23 cellular contexts compared by ENCODE assay signal in the genomic region with DNA sequence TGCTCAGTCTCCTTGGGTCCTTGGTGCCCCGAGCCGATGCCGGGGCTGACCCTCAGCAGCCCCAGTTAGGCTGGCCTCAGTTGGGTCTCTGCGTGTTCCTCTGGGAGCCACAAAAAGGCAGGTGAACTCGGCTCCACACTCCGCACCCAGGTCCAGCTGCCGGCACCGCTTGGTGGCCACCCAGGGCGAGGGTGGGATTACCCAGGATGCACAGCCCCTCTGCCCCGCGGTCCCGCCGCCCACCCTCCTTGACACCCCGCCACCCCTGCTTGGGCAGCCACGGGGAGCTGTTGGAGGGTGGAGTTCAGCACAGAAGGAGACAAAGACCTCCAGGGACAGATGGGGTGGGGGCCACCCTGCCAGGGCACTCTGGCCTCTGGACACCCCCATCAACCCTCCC. TPM values are rescaled to one million over a fixed set of nuclear protein-coding genes. Genes with fewer than 3 reads are reported as not detected.
A peak's percentile ranks its signal among the peaks of the same experiment; 100 is the strongest.
DNase-seq lines count a peak whose midpoint lies in the region; ATAC-seq, FAIRE-seq and TF ChIP-seq lines count a peak whose summit lies in the region.
"Had no signal": no experiment of that assay in that cellular context is flagged by ENCODE, and none has a peak within 500 bp of the region (broad histone marks: within the 10 kb centered on the region; RNA-seq: fewer than 3 reads in every experiment).

No MANE protein-coding gene starts in this region.

- H2AFZ ChIP-seq in IMR-90 (replicated peaks; ENCODE audit: low read length, poor library complexity) = no peak overlapping the region
- H2AFZ ChIP-seq in H1 (ENCODE audit: low read length) = no peak overlapping the region

- H3K79me1 ChIP-seq in IMR-90 (ENCODE audit: low read depth in 1 of 2, low read length in 2 of 2) (no peaks in the 10 kb centered on the region), H1 (ENCODE audit: low read depth, low read length) (no peaks in the 10 kb centered on the region)

- H4K8ac ChIP-seq in IMR-90 (ENCODE audit: low read depth in 2 of 2, low read length in 2 of 2) (no peak overlapping the region), H1 (ENCODE audit: extremely low read depth, insufficient read depth, low read length) (peak overlapping the region; percentile 35)

- no peak overlapping the region for H3K56ac ChIP-seq in IMR-90 (ENCODE audit: extremely low read depth, insufficient read depth, low read length)
- H3K56ac ChIP-seq in H1 (replicated peaks; ENCODE audit: insufficient read length, low read depth, low read length) = no peak overlapping the region

- no peak overlapping the region for H3K9ac ChIP-seq in BLaER1
- no peak overlapping the region for H3K9ac ChIP-seq in IMR-90 (ENCODE audit: low read depth, low read length)
- no peak overlapping the region for H3K9ac ChIP-seq in H1 (replicated peaks in 1 of 4; ENCODE audit: extremely low read depth in 1 of 4, low read depth in 3 of 4, low read length in 3 of 4)

- H2BK12ac ChIP-seq in H1 (ENCODE audit: low read depth, low read length) = 0 out of 2 replicates have a peak overlapping the region, but pooled peaks have one; percentile 35

- no peak overlapping the region for H4K91ac ChIP-seq in IMR-90 (ENCODE audit: insufficient read depth, low read depth, low read length)
- H4K91ac ChIP-seq in H1 (replicated peaks; ENCODE audit: insufficient read length, low read length) = no peak overlapping the region

- H3K23ac ChIP-seq in IMR-90 (ENCODE audit: low read depth, low read length) = no peak overlapping the region
- H3K23ac ChIP-seq in H1 (ENCODE audit: insufficient read length) = no peak overlapping the region

- H3K4ac ChIP-seq in IMR-90 (ENCODE audit: low read depth, low read length) = no peak overlapping the region; the same call in 1 of the 2 replicates
- H3K4ac ChIP-seq in H1 (replicated peaks; ENCODE audit: insufficient read length, low read depth, low read length) = no peak overlapping the region

- H3K4me3 ChIP-seq in BLaER1 (no peak overlapping the region), IMR-90 (ENCODE audit: insufficient read depth, low read depth, low read length) (no peak overlapping the region), H1 (ENCODE audit: extremely low read depth in 1 of 4, insufficient read depth in 2 of 4, low read depth in 3 of 4, low read length in 4 of 4) (no peak overlapping the region), ovary (no peak overlapping the region)
- H3K4me3 ChIP-seq: GM12878 had no signal

- dilution Hi-C loops in IMR-90 (cut with HindIII; ENCODE audit: low sequenced_read_pairs, unreplicated experiment) = no loop called here

- H3K9me1 ChIP-seq in IMR-90 (ENCODE audit: insufficient read depth, low read length) = peaks cover 9% of the 10 kb centered on the region

- no peak overlapping the region for H2BK120ac ChIP-seq in IMR-90 (ENCODE audit: low read depth, low read length)
- no peak overlapping the region for H2BK120ac ChIP-seq in H1 (replicated peaks; ENCODE audit: low read depth, low read length)

- H2AK9ac ChIP-seq in IMR-90 (replicated peaks; ENCODE audit: low read depth, low read length, poor library complexity) = peak overlapping the region; percentile 7

- 0 out of 2 replicates have a peak, but pooled peaks cover 4% of the 10 kb centered on the region for H3K27me3 ChIP-seq in BLaER1
- peaks cover 2% of the 10 kb centered on the region for H3K27me3 ChIP-seq in IMR-90 (ENCODE audit: control insufficient read depth, insufficient read depth, low read length)
- H3K27me3 ChIP-seq in H1 (replicated peaks in 1 of 4; ENCODE audit: control insufficient read depth in 3 of 4, extremely low read depth in 1 of 4, insufficient read depth in 3 of 4, low read length in 3 of 4) = no peaks in the 10 kb centered on the region; a peak in 1 of 7 replicates
- no peaks in the 10 kb centered on the region for H3K27me3 ChIP-seq in ovary

- no TSS peak for BruUV-seq in IMR-90 (replicated peaks; lab: Mats Ljungman, UMichigan)

- no peaks in the 10 kb centered on the region for H3K23me2 ChIP-seq in H1 (ENCODE audit: low read depth, low read length)

- H2BK20ac ChIP-seq in IMR-90 (ENCODE audit: low read depth, low read length) (no peak overlapping the region), H1 (ENCODE audit: low read length) (no peak overlapping the region)

- no peak overlapping the region for H4K5ac ChIP-seq in IMR-90 (ENCODE audit: low read depth, low read length)
- H4K5ac ChIP-seq in H1 (ENCODE audit: insufficient read length, low read depth, low read length) = no peak overlapping the region

- no peak for ATAC-seq in IMR-90 (ENCODE audit: low read depth)
- no peak for ATAC-seq in GM19463 (IDR thresholded peaks at IDR 0.05; ENCODE audit: unreplicated experiment)
- no peak for ATAC-seq in HG03442 (IDR thresholded peaks at IDR 0.05; ENCODE audit: unreplicated experiment)
- ATAC-seq: GM12878 had no signal

- no peak overlapping the region for H2BK15ac ChIP-seq in IMR-90 (ENCODE audit: low read depth, low read length)
- H2BK15ac ChIP-seq in H1 (ENCODE audit: low read length) = no peak overlapping the region

- 88% methylated on average over 4 of the region's 15 CpGs; no CpG with 5 or more reads in 1 of the 2 experiments for WGBS in IMR-90 (ENCODE audit: extremely low coverage in 2 of 2, insufficient read length in 1 of 2), 2 experiments
- WGBS in H1 (ENCODE audit: extremely low coverage in 1 of 2, insufficient coverage in 1 of 2, insufficient read length in 1 of 2, insufficient replicate concordance in 2 of 2, low coverage in 1 of 2, low lambda C conversion rate in 2 of 2, missing lambda C conversion rate in 1 of 2), 2 experiments = 87% methylated on average over 6 of the region's 15 CpGs; no CpG with 5 or more reads in 1 of the 2 experiments
- WGBS in ovary, 3 donors = 40 to 95% (median 75%) methylated on average over 12 to 15 of the region's 15 CpGs

- TF ChIP-seq EP300 in H1 (IDR thresholded peaks at IDR 0.05; ENCODE audit: borderline replicate concordance in 1 of 2, low read depth in 2 of 2, low read length in 2 of 2) (no peak), ovary (IDR thresholded peaks at IDR 0.05) (no peak)

- H3K4me1 ChIP-seq in BLaER1 (peaks cover 60% of the 10 kb centered on the region), IMR-90 (ENCODE audit: control insufficient read depth, insufficient read depth, low read length) (peaks cover 17% of the 10 kb centered on the region), H1 (replicated peaks in 1 of 4; ENCODE audit: control insufficient read depth in 3 of 4, insufficient read depth in 4 of 4, low read length in 3 of 4) (peaks cover 0 to 13% (median 6%) of the 10 kb centered on the region in 4 experiments; a peak in 5 of 7 replicates), ovary (ENCODE audit: insufficient read depth) (peaks cover 41% of the 10 kb centered on the region)

- H3K9me3 ChIP-seq in BLaER1 (no peaks in the 10 kb centered on the region), IMR-90 (ENCODE audit: control insufficient read depth, insufficient read depth, low read length) (no peaks in the 10 kb centered on the region), H1 (ENCODE audit: insufficient read depth in 2 of 2, low read depth in 1 of 2, low read length in 1 of 2) (no peaks in the 10 kb centered on the region), ovary (no peaks in the 10 kb centered on the region)

- CTCF ChIA-PET in IMR-90 (lab: Yijun Ruan, JAX) = no interaction called here
- CTCF ChIA-PET in H1 (lab: Charles Lee; ENCODE audit: partially characterized antibody) = interaction anchor here (1.0 kb wide), 1 partner anchor 9 kb away, joined by 3 read pairs; no protein-coding TSS in a partner anchor

- no peak for FAIRE-seq in H1 (lab: Jason Lieb, UNC)
- FAIRE-seq: A204.1, D721Med, GM12878, GM19239 had no signal

- DNase-seq in IMR-90 = no peak
- DNase-seq in H1 (ENCODE audit: low read depth in 1 of 2, low spot score in 2 of 2) = no peak
- peak in 3 of 5 donors; percentile 57 to 62 (median 57) for DNase-seq in ovary
- no peak for DNase-seq in RKO (ENCODE audit: low spot score)
- DNase-seq: C1 segment of cervical spinal cord; CD8-positive, alpha-beta memory T cell; DMS 273 treated with DMSO at 0.1 percent for 48 hours; DMS79; EL; GDM1; GOT3; H7; HCEC 1CT had no signal

- H2AK5ac ChIP-seq in IMR-90 (ENCODE audit: low read depth, low read length) = no peak overlapping the region
- H2AK5ac ChIP-seq in H1 (ENCODE audit: low read depth, low read length) = no peak overlapping the region

- no peak overlapping the region for H2BK5ac ChIP-seq in IMR-90 (ENCODE audit: low read depth, low read length, poor library complexity, severe bottlenecking)
- H2BK5ac ChIP-seq in H1 (ENCODE audit: low read depth, low read length) = no peak overlapping the region

- in situ Hi-C loops in IMR-90 (cut with MboI; ENCODE audit: low sequenced_read_pairs) = loop anchor here (25.0 kb wide), 1 partner anchor 593 kb away; no protein-coding TSS in a partner anchor

- H3K27ac ChIP-seq in BLaER1 (no peak overlapping the region), IMR-90 (ENCODE audit: insufficient read depth, low read length) (no peak overlapping the region), H1 (ENCODE audit: low read depth, low read length) (no peak overlapping the region), ovary (peak overlapping the region; percentile 65 to 90)
- H3K27ac ChIP-seq: 22Rv1 had no signal

- no peaks in the 10 kb centered on the region for H3K36me3 ChIP-seq in BLaER1
- no peaks in the 10 kb centered on the region for H3K36me3 ChIP-seq in IMR-90 (ENCODE audit: control insufficient read depth, insufficient read depth, low read length)
- H3K36me3 ChIP-seq in H1 (ENCODE audit: control insufficient read depth in 2 of 4, insufficient read depth in 4 of 4, low read length in 3 of 4) = no peaks in the 10 kb centered on the region
- H3K36me3 ChIP-seq in ovary = no peaks in the 10 kb centered on the region

- TF ChIP-seq CTCF in IMR-90 (conservative IDR thresholded peaks at IDR 0.05; ENCODE audit: low read depth, low read length) (no peak), H1 (IDR thresholded peaks at IDR 0.05; ENCODE audit: control extremely low read depth in 1 of 3, insufficient read depth in 1 of 3, low read depth in 1 of 3, low read length in 3 of 3) (no peak), ovary (IDR thresholded peaks at IDR 0.05) (no peak)

- no peaks in the 10 kb centered on the region for H3K79me2 ChIP-seq in H1 (ENCODE audit: control insufficient read depth in 1 of 2, insufficient read depth in 2 of 2, low read length in 2 of 2)

- no peak for TF ChIP-seq POLR2A in IMR-90 (IDR thresholded peaks at IDR 0.05; ENCODE audit: low read depth, low read length)
- no peak for TF ChIP-seq POLR2A in H1 (IDR thresholded peaks at IDR 0.05; ENCODE audit: control extremely low read depth in 1 of 2, low read depth in 2 of 2, low read length in 2 of 2)
- no peak for TF ChIP-seq POLR2A in ovary (IDR thresholded peaks at IDR 0.05)

- POLR2A ChIA-PET in IMR-90 (lab: Charles Lee; ENCODE audit: unreplicated experiment) = no interaction called here
- POLR2A ChIA-PET in H1 (lab: Charles Lee; ENCODE audit: partially characterized antibody) = interaction anchor here (1.2 to 1.5 kb wide), 2 partner anchors 10 to 13 kb away, joined by 3 to 4 read pairs; no protein-coding TSS in a partner anchor

- H3K4me2 ChIP-seq in BLaER1 (peak overlapping the region; percentile 9), IMR-90 (ENCODE audit: low read depth, low read length) (no peak overlapping the region), H1 (ENCODE audit: insufficient read depth in 1 of 2, low read depth in 2 of 2, low read length in 2 of 2) (no peak overlapping the region)

- peaks cover 24% of the 10 kb centered on the region for H4K20me1 ChIP-seq in BLaER1
- no peaks in the 10 kb centered on the region for H4K20me1 ChIP-seq in IMR-90 (ENCODE audit: insufficient read depth, low read length)
- peaks cover 0 to 3% of the 10 kb centered on the region in 2 experiments for H4K20me1 ChIP-seq in H1 (replicated peaks in 1 of 2; ENCODE audit: control insufficient read depth in 1 of 2, insufficient read depth in 2 of 2, low read length in 2 of 2)

- H3K18ac ChIP-seq in IMR-90 (ENCODE audit: low read depth, low read length) (no peak overlapping the region), H1 (ENCODE audit: extremely low read depth, low read length) (no peak overlapping the region)

- intact Hi-C loops in IMR-90 (cut with micrococcal nuclease) = loop anchor here (5.0 kb wide), 1 partner anchor 108 kb away; no protein-coding TSS in a partner anchor
- intact Hi-C loops in ovary (cut with DNase I) = no loop called here

- no peak for TF ChIP-seq RAD21 in IMR-90 (IDR thresholded peaks at IDR 0.05; ENCODE audit: low read length)
- no peak for TF ChIP-seq RAD21 in H1 (IDR thresholded peaks at IDR 0.05 in 1 of 2, conservative IDR thresholded peaks at IDR 0.05 in 1 of 2; ENCODE audit: low read depth in 2 of 2, low read length in 2 of 2)

- H3K14ac ChIP-seq in IMR-90 (replicated peaks; ENCODE audit: low read depth, low read length) (no peak overlapping the region), H1 (ENCODE audit: insufficient read length) (no peak overlapping the region)

RNA-seq across cellular contexts. Expression of gene VENTX, which starts 17.7 kb away (rescaled TPM):
- total RNA-seq in IMR-90 (2012; rRNA removed) = not detected in 2 replicates
- polyA plus RNA-seq in IMR-90 (2012; rRNA removed) = not detected in 2 replicates
- polyA plus RNA-seq in IMR-90 (2012; cell fraction: cytosol; rRNA removed) = not detected in 2 replicates
- polyA plus RNA-seq in IMR-90 (2012; cell fraction: nucleus; rRNA removed; ENCODE audit: low replicate concordance) = 0.02 TPM in 1 of 2 replicates, not detected in the other
- 4.7 and 5.6 TPM in 2 replicates for total RNA-seq in H1 (2021; fragmentation: NEBNext Ultra II Directional; extraction: Animal tissue kit (Norgen Biotek cat#: 25700))
- polyA plus RNA-seq in H1 (2011; rRNA removed) = 5.6 and 7.8 TPM in 2 replicates
- polyA plus RNA-seq in H1 (2011; cell fraction: cytosol; rRNA removed) = 4.6 TPM
- polyA plus RNA-seq in H1 (2011; cell fraction: nucleus; rRNA removed) = 17.4 TPM
- 3.4 to 5.9 TPM (median 5.1 TPM) in 4 replicates for polyA plus RNA-seq in H1 (2012, experiment 1 of 2)
- 3.8 TPM for polyA plus RNA-seq in H1 (2012, experiment 2 of 2)
- polyA plus RNA-seq in H1 (2013, experiment 1 of 2) = 3.8 TPM
- 3.5 TPM for polyA plus RNA-seq in H1 (2013, experiment 2 of 2)
- 1.6 and 1.7 TPM in 2 replicates for polyA minus RNA-seq in H1 (2011; rRNA and poly(A)+ RNA removed)
- 5.8 TPM for polyA minus RNA-seq in H1 (2011; cell fraction: cytosol; rRNA and poly(A)+ RNA removed)
- 6.0 TPM for polyA minus RNA-seq in H1 (2011; cell fraction: nucleus; rRNA and poly(A)+ RNA removed)
- total RNA-seq in ovary = 1 to 10 TPM in 4 of 7 donors, under 1 TPM in 3; 0.23 to 2.2 (median 1.1) TPM
- under 1 TPM; 0.36 to 0.47 TPM for polyA plus RNA-seq in ovary
- total RNA-seq: B cell; CD8-positive, alpha-beta memory T cell; GM12878 had no signal
- polyA plus RNA-seq: AG04450; CD8-positive, alpha-beta memory T cell had no signal

RNA-seq across cellular contexts. Expression of gene ADAM8, which starts 21.3 kb away (rescaled TPM):
- total RNA-seq in IMR-90 (2012; rRNA removed) = under 0.01 and 0.28 TPM in 2 replicates
- polyA plus RNA-seq in IMR-90 (2012; rRNA removed) = 0.74 and 0.90 TPM in 2 replicates
- 0.14 and 0.51 TPM in 2 replicates for polyA plus RNA-seq in IMR-90 (2012; cell fraction: cytosol; rRNA removed)
- 6.8 and 19.7 TPM in 2 replicates for polyA plus RNA-seq in IMR-90 (2012; cell fraction: nucleus; rRNA removed; ENCODE audit: low replicate concordance)
- 4.4 and 4.6 TPM in 2 replicates for total RNA-seq in H1 (2021; fragmentation: NEBNext Ultra II Directional; extraction: Animal tissue kit (Norgen Biotek cat#: 25700))
- 4.6 and 6.0 TPM in 2 replicates for polyA plus RNA-seq in H1 (2011; rRNA removed)
- 3.4 TPM for polyA plus RNA-seq in H1 (2011; cell fraction: cytosol; rRNA removed)
- polyA plus RNA-seq in H1 (2011; cell fraction: nucleus; rRNA removed) = 24.5 TPM
- 1.7 to 3.4 TPM (median 2.6 TPM) in 4 replicates for polyA plus RNA-seq in H1 (2012, experiment 1 of 2)
- polyA plus RNA-seq in H1 (2012, experiment 2 of 2) = 1.7 TPM
- 3.5 TPM for polyA plus RNA-seq in H1 (2013, experiment 1 of 2)
- polyA plus RNA-seq in H1 (2013, experiment 2 of 2) = 3.1 TPM
- 2.2 and 2.5 TPM in 2 replicates for polyA minus RNA-seq in H1 (2011; rRNA and poly(A)+ RNA removed)
- polyA minus RNA-seq in H1 (2011; cell fraction: cytosol; rRNA and poly(A)+ RNA removed) = 3.8 TPM
- 10.3 TPM for polyA minus RNA-seq in H1 (2011; cell fraction: nucleus; rRNA and poly(A)+ RNA removed)
- total RNA-seq in ovary = 1 to 10 TPM; 1.9 to 5.9 (median 4.4) TPM
- polyA plus RNA-seq in ovary = 1 to 10 TPM in 1 of 2 donors, under 1 TPM in 1; 0.48 to 1.7 TPM

RNA-seq across cellular contexts. Expression of gene UTF1, which starts 25.3 kb away (rescaled TPM):
- total RNA-seq in IMR-90 (2012; rRNA removed) = not detected in 2 replicates
- not detected in 2 replicates for polyA plus RNA-seq in IMR-90 (2012; rRNA removed)
- polyA plus RNA-seq in IMR-90 (2012; cell fraction: cytosol; rRNA removed) = not detected in 2 replicates
- polyA plus RNA-seq in IMR-90 (2012; cell fraction: nucleus; rRNA removed; ENCODE audit: low replicate concordance) = not detected in 2 replicates
- 21.7 and 21.8 TPM in 2 replicates for total RNA-seq in H1 (2021; fragmentation: NEBNext Ultra II Directional; extraction: Animal tissue kit (Norgen Biotek cat#: 25700))
- 0.47 and 0.97 TPM in 2 replicates for polyA plus RNA-seq in H1 (2011; rRNA removed)
- polyA plus RNA-seq in H1 (2011; cell fraction: cytosol; rRNA removed) = 0.56 TPM
- polyA plus RNA-seq in H1 (2011; cell fraction: nucleus; rRNA removed) = 3.0 TPM
- polyA plus RNA-seq in H1 (2012, experiment 1 of 2) = 4.6 to 12.2 TPM (median 10.6 TPM) in 4 replicates
- 0.80 TPM for polyA plus RNA-seq in H1 (2012, experiment 2 of 2)
- 23.8 TPM for polyA plus RNA-seq in H1 (2013, experiment 1 of 2)
- polyA plus RNA-seq in H1 (2013, experiment 2 of 2) = 24.8 TPM
- polyA minus RNA-seq in H1 (2011; rRNA and poly(A)+ RNA removed) = not detected in 2 replicates
- polyA minus RNA-seq in H1 (2011; cell fraction: cytosol; rRNA and poly(A)+ RNA removed) = 6.3 TPM
- polyA minus RNA-seq in H1 (2011; cell fraction: nucleus; rRNA and poly(A)+ RNA removed) = 4.3 TPM
- 1 to 10 TPM in 5 of 7 donors, under 1 TPM in 1, not detected in 1; 0.35 to 9.3 (median 2.9) TPM for total RNA-seq in ovary
- under 1 TPM in 1 of 2 donors, not detected in 1; 0.06 TPM for polyA plus RNA-seq in ovary
- total RNA-seq: CD8-positive, alpha-beta memory T cell; GM12878 had no signal
- polyA plus RNA-seq: AG04450; CD8-positive, alpha-beta memory T cell; GM12878 had no signal

RNA-seq across cellular contexts. Expression of gene TUBGCP2, which starts 53.3 kb away (rescaled TPM):
- total RNA-seq in IMR-90 (2012; rRNA removed) = 65.0 and 72.6 TPM in 2 replicates
- 48.1 and 48.6 TPM in 2 replicates for polyA plus RNA-seq in IMR-90 (2012; rRNA removed)
- polyA plus RNA-seq in IMR-90 (2012; cell fraction: cytosol; rRNA removed) = 23.0 and 41.7 TPM in 2 replicates
- 62.3 and 99.6 TPM in 2 replicates for polyA plus RNA-seq in IMR-90 (2012; cell fraction: nucleus; rRNA removed; ENCODE audit: low replicate concordance)
- total RNA-seq in H1 (2021; fragmentation: NEBNext Ultra II Directional; extraction: Animal tissue kit (Norgen Biotek cat#: 25700)) = 51.9 and 54.2 TPM in 2 replicates
- 34.9 and 43.9 TPM in 2 replicates for polyA plus RNA-seq in H1 (2011; rRNA removed)
- polyA plus RNA-seq in H1 (2011; cell fraction: cytosol; rRNA removed) = 37.4 TPM
- polyA plus RNA-seq in H1 (2011; cell fraction: nucleus; rRNA removed) = 90.0 TPM
- 34.7 to 46.0 TPM (median 39.6 TPM) in 4 replicates for polyA plus RNA-seq in H1 (2012, experiment 1 of 2)
- polyA plus RNA-seq in H1 (2012, experiment 2 of 2) = 59.6 TPM
- 29.0 TPM for polyA plus RNA-seq in H1 (2013, experiment 1 of 2)
- 30.8 TPM for polyA plus RNA-seq in H1 (2013, experiment 2 of 2)
- polyA minus RNA-seq in H1 (2011; rRNA and poly(A)+ RNA removed) = 37.1 and 40.7 TPM in 2 replicates
- 26.8 TPM for polyA minus RNA-seq in H1 (2011; cell fraction: cytosol; rRNA and poly(A)+ RNA removed)
- polyA minus RNA-seq in H1 (2011; cell fraction: nucleus; rRNA and poly(A)+ RNA removed) = 44.3 TPM
- 10 to 100 TPM; 31.2 to 70.5 (median 56.4) TPM for total RNA-seq in ovary
- polyA plus RNA-seq in ovary = 10 to 100 TPM; 32.4 to 48.3 TPM

RNA-seq across cellular contexts. Expression of gene ZNF511, which starts 53.4 kb away (rescaled TPM):
- total RNA-seq in IMR-90 (2012; rRNA removed) (13.6 and 14.2 TPM in 2 replicates), ovary (10 to 100 TPM; 23.3 to 64.8 (median 46.8) TPM)
- polyA plus RNA-seq in IMR-90 (2012; rRNA removed) (32.6 and 36.8 TPM in 2 replicates), H1 (2011; rRNA removed) (55.4 and 70.5 TPM in 2 replicates), ovary (10 to 100 TPM; 16.3 to 52.1 TPM)
- 20.3 and 34.8 TPM in 2 replicates for polyA plus RNA-seq in IMR-90 (2012; cell fraction: cytosol; rRNA removed)
- 33.0 and 37.6 TPM in 2 replicates for polyA plus RNA-seq in IMR-90 (2012; cell fraction: nucleus; rRNA removed; ENCODE audit: low replicate concordance)
- total RNA-seq in H1 (2021; fragmentation: NEBNext Ultra II Directional; extraction: Animal tissue kit (Norgen Biotek cat#: 25700)) = 64.5 and 71.7 TPM in 2 replicates
- polyA plus RNA-seq in H1 (2011; cell fraction: cytosol; rRNA removed) = 50.7 TPM
- 74.1 TPM for polyA plus RNA-seq in H1 (2011; cell fraction: nucleus; rRNA removed)
- polyA plus RNA-seq in H1 (2012, experiment 1 of 2) = 46.7 to 71.7 TPM (median 59.4 TPM) in 4 replicates
- polyA plus RNA-seq in H1 (2012, experiment 2 of 2) = 86.3 TPM
- polyA plus RNA-seq in H1 (2013, experiment 1 of 2) = 42.1 TPM
- 37.2 TPM for polyA plus RNA-seq in H1 (2013, experiment 2 of 2)
- 25.8 and 35.1 TPM in 2 replicates for polyA minus RNA-seq in H1 (2011; rRNA and poly(A)+ RNA removed)
- 18.7 TPM for polyA minus RNA-seq in H1 (2011; cell fraction: cytosol; rRNA and poly(A)+ RNA removed)
- 26.4 TPM for polyA minus RNA-seq in H1 (2011; cell fraction: nucleus; rRNA and poly(A)+ RNA removed)

Comparison
In these comparisons a context has a peak if more than half of its experiments do, and no peak if none do; other contexts are left out.
1. H3K27ac ChIP-seq: peak in ovary (2 of 2); none in BLaER1 (single experiment), IMR-90 (single experiment) and H1 (single experiment).
2. DNase-seq: peak in ovary (3 of 5); none in IMR-90 (single experiment), H1 (0 of 2) and RKO (single experiment).